8 cellular contexts compared by ENCODE assay signal in the genomic region with DNA sequence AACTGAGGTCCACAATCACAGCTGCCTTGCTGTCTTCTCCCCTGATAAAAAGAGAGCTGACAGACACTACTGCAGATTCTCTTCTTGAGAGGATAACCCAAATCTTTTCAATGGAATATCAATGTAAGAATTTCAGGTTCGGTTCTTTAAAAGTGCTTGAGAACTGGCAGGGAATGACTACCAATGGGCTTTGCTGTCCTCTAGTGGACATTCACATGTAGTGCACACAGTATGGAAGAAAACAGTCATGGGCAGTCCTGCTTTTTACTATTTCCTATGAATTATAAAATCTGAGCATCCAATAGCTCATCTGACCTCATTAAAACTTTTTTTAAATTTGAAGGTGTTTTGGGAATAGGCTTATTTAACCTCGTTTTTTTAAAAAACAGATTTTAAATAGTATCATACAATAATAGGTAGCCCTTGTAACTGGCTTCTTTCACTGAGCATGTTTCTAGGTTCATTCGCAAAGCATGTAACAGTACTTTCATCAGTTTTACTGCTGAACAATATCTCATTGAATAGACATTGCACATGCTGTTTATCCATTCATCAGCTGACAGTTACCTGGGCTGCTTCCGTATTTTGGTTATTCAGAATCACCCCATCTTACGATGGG.
DNase-seq lines count a peak whose midpoint lies in the region; ATAC-seq and TF ChIP-seq lines count a peak whose summit lies in the region.

No MANE protein-coding gene starts in this region.

- H3K27me3 ChIP-seq in Loucy (ENCODE audit: insufficient read depth, low read length, poor library complexity, severe bottlenecking): no peaks in the 10 kb centered on the region

- no peak for DNase-seq in activated CD4-positive, CD25-positive, alpha-beta regulatory T cell (lab: John Stamatoyannopoulos, UW)
- DNase-seq in SK-N-MC (ENCODE audit: low read depth, low spot score) (peak; percentile 42), fibroblast of gingiva (ENCODE audit: low read depth) (peak; percentile 47), nephron progenitor cell (peak; percentile 30), T-helper 9 cell (no peak)

- H3K36me3 ChIP-seq in Loucy (ENCODE audit: insufficient read depth, low read length) (peaks cover 94% of the 10 kb centered on the region), SK-N-MC (ENCODE audit: insufficient read depth, low read length) (peaks cover 93% of the 10 kb centered on the region)

- H3K9me3 Mint-ChIP-seq in nephron progenitor cell: no peaks in the 10 kb centered on the region

- H3K36me3 Mint-ChIP-seq in nephron progenitor cell (ENCODE audit: low read depth): peaks cover 70% of the 10 kb centered on the region

- no peak overlapping the region for H2AFZ ChIP-seq in Loucy (ENCODE audit: low read length)

- no peak overlapping the region for H3K4me3 Mint-ChIP-seq in nephron progenitor cell

- peak; percentile 51 to 65 for ATAC-seq in activated CD4-positive, CD25-positive, alpha-beta regulatory T cell treated with anti-CD3 and anti-CD28 coated beads, Interleukin-2, amount 50 U/mL, for 24 hours
- no peak for ATAC-seq in GM18519 (IDR thresholded peaks at IDR 0.05; ENCODE audit: low FRiP score, unreplicated experiment)

- H3K9ac ChIP-seq in Loucy (ENCODE audit: low read depth, low read length, poor library complexity, severe bottlenecking) (no peak overlapping the region), SK-N-MC (ENCODE audit: insufficient read length) (no peak overlapping the region)

- TF ChIP-seq CTCF in Loucy (conservative IDR thresholded peaks at IDR 0.05; ENCODE audit: low read length): peak; percentile 99
- TF ChIP-seq CTCF in nephron progenitor cell (IDR thresholded peaks at IDR 0.05): peak; percentile 99

- no peaks in the 10 kb centered on the region for H3K9me2 ChIP-seq in Loucy (replicated peaks; ENCODE audit: low read depth, low read length)

- H3K27me3 Mint-ChIP-seq in nephron progenitor cell (ENCODE audit: low read depth, poor library complexity): no peaks in the 10 kb centered on the region

- H3F3A ChIP-seq in Loucy (ENCODE audit: low read depth): no peaks in the 10 kb centered on the region

- H3K4me3 ChIP-seq in Loucy (ENCODE audit: low read length, poor library complexity, severe bottlenecking): no peak overlapping the region
- H3K4me3 ChIP-seq in SK-N-MC: no peak overlapping the region

- no peak overlapping the region for H3K27ac Mint-ChIP-seq in nephron progenitor cell

- no peaks in the 10 kb centered on the region for H3K4me1 Mint-ChIP-seq in nephron progenitor cell

- H3K79me2 ChIP-seq in Loucy (ENCODE audit: insufficient read depth, low read length): no peaks in the 10 kb centered on the region; the same call in 1 of the 2 replicates

- H3K4me1 ChIP-seq in Loucy (ENCODE audit: insufficient read depth, low read length, poor library complexity, severe bottlenecking): no peaks in the 10 kb centered on the region

- no peak overlapping the region for H3K27ac ChIP-seq in SK-N-MC

- H3K4me2 ChIP-seq in Loucy (ENCODE audit: low read depth, low read length, poor library complexity, severe bottlenecking): no peak overlapping the region

- H3K9me3 ChIP-seq in Loucy (ENCODE audit: insufficient read depth, low read depth, low read length) (no peaks in the 10 kb centered on the region), SK-N-MC (ENCODE audit: low read depth, low read length) (no peaks in the 10 kb centered on the region)

- H4K20me1 ChIP-seq in Loucy (ENCODE audit: insufficient read depth, low read length, poor library complexity, severe bottlenecking): peaks cover 12% of the 10 kb centered on the region

Comparison
In these comparisons a context has a peak if more than half of its experiments do, and no peak if none do; other contexts are left out.
1. DNase-seq: peak in SK-N-MC (single experiment), fibroblast of gingiva (single experiment) and nephron progenitor cell (single experiment); none in activated CD4-positive, CD25-positive, alpha-beta regulatory T cell (0 of 4) and T-helper 9 cell (single experiment).